2 cellular contexts compared by ENCODE assay signal in the genomic region with DNA sequence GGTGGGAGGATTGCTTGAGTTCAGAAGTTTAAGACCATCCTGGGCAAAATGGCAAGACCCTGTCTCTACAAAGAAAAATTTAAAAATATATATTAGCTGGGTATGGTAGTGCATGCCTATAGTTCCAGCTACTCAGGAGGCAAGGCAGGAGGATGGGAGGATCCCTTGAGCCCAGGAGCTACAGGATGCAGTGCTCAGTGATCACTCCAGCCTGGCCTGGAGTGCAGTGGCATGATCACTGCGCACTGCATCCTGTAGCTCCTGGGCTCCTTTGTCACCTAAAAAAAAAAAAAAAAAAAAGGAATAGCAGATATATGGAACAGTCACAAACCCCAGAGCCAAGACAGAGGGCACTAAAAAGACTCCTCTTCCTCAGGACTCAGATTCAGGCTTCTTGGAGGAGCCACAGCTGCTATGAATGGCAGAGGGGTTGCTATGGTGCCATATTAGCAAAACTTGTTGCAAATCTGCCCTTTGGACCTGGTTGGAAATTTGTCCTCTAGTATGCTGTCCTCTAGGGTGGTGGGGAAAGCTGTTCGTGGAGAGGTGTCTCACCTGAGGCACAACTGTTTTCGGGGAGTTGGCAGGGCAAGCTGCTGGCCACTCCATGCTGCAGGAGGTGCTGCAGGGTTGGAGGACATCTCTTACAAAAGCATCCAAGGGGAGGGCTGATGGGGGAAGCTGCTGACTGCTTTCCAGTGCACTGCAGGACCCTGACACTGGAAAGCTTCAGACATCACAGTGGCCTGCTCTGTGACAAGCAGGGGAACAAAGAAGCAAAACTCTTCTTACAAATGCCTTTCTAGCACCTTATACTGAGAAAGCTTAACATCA.
TF ChIP-seq lines count a peak whose summit lies in the region.

No MANE protein-coding gene starts in this region.

TF ChIP-seq in HCT116, 20 proteins besides CTCF, POLR2A, EP300 and RAD21:
- TF ChIP-seq TCF7L2 (IDR thresholded peaks at IDR 0.05; ENCODE audit: borderline replicate concordance, extremely low read depth, insufficient read depth, insufficient read length) (no peak), ZNF274 (IDR thresholded peaks at IDR 0.05; ENCODE audit: low read depth, low read length) (no peak), CBX3 (IDR thresholded peaks at IDR 0.05; ENCODE audit: low read depth) (no peak), CEBPB (IDR thresholded peaks at IDR 0.05; ENCODE audit: low read depth) (no peak), SIN3A (IDR thresholded peaks at IDR 0.05; ENCODE audit: low read depth) (no peak), JUND (IDR thresholded peaks at IDR 0.05) (no peak), EGR1 (IDR thresholded peaks at IDR 0.05; ENCODE audit: low read depth) (no peak), POLR2AphosphoS5 (IDR thresholded peaks at IDR 0.05; ENCODE audit: low read depth, low read length) (no peak), SP1 (IDR thresholded peaks at IDR 0.05; ENCODE audit: low read depth) (no peak), EZH2 (IDR thresholded peaks at IDR 0.05) (no peak), FOSL1 (IDR thresholded peaks at IDR 0.05; ENCODE audit: low read depth) (no peak), EZH2phosphoT487 (IDR thresholded peaks at IDR 0.05; ENCODE audit: borderline replicate concordance) (no peak), SRF (IDR thresholded peaks at IDR 0.05; ENCODE audit: low read depth) (no peak)
- TF ChIP-seq, protein P1, sequence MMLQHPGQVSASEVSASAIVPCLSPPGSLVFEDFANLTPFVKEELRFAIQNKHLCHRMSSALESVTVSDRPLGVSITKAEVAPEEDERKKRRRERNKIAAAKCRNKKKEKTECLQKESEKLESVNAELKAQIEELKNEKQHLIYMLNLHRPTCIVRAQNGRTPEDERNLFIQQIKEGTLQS (IDR thresholded peaks at IDR 0.05), result no peak
- TF ChIP-seq, protein P2, sequence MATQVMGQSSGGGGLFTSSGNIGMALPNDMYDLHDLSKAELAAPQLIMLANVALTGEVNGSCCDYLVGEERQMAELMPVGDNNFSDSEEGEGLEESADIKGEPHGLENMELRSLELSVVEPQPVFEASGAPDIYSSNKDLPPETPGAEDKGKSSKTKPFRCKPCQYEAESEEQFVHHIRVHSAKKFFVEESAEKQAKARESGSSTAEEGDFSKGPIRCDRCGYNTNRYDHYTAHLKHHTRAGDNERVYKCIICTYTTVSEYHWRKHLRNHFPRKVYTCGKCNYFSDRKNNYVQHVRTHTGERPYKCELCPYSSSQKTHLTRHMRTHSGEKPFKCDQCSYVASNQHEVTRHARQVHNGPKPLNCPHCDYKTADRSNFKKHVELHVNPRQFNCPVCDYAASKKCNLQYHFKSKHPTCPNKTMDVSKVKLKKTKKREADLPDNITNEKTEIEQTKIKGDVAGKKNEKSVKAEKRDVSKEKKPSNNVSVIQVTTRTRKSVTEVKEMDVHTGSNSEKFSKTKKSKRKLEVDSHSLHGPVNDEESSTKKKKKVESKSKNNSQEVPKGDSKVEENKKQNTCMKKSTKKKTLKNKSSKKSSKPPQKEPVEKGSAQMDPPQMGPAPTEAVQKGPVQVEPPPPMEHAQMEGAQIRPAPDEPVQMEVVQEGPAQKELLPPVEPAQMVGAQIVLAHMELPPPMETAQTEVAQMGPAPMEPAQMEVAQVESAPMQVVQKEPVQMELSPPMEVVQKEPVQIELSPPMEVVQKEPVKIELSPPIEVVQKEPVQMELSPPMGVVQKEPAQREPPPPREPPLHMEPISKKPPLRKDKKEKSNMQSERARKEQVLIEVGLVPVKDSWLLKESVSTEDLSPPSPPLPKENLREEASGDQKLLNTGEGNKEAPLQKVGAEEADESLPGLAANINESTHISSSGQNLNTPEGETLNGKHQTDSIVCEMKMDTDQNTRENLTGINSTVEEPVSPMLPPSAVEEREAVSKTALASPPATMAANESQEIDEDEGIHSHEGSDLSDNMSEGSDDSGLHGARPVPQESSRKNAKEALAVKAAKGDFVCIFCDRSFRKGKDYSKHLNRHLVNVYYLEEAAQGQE (IDR thresholded peaks at IDR 0.05; ENCODE audit: low read depth), result no peak
- TF ChIP-seq, protein P3, sequence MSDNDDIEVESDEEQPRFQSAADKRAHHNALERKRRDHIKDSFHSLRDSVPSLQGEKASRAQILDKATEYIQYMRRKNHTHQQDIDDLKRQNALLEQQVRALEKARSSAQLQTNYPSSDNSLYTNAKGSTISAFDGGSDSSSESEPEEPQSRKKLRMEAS (IDR thresholded peaks at IDR 0.05), result no peak

TF ChIP-seq in H1, 55 proteins besides CTCF, POLR2A, EP300 and RAD21:
- no peak for TF ChIP-seq YY1 (IDR thresholded peaks at IDR 0.05; ENCODE audit: low read depth, low read length)
- no peak for TF ChIP-seq KDM4A (IDR thresholded peaks at IDR 0.05; ENCODE audit: low read depth, low read length, severe bottlenecking)
- no peak for TF ChIP-seq CREB1 (IDR thresholded peaks at IDR 0.05)
- TF ChIP-seq, protein P4, sequence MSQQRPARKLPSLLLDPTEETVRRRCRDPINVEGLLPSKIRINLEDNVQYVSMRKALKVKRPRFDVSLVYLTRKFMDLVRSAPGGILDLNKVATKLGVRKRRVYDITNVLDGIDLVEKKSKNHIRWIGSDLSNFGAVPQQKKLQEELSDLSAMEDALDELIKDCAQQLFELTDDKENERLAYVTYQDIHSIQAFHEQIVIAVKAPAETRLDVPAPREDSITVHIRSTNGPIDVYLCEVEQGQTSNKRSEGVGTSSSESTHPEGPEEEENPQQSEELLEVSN (IDR thresholded peaks at IDR 0.05), result no peak
- TF ChIP-seq ASH2L (IDR thresholded peaks at IDR 0.05; ENCODE audit: low read length), result no peak
